Comparison of ENCODE assay signal across 39 cellular contexts in genomic region chr11:76038608-76039007, GRCh38.
"Had no signal": no experiment of that assay in that cellular context is flagged by ENCODE, and none has a peak within 500 bp of the region (broad histone marks: within the 10 kb centered on the region; RNA-seq: fewer than 3 reads in every experiment).

No MANE protein-coding gene starts in this region.

- H3K27ac ChIP-seq: adrenal gland, ascending aorta, body of pancreas, brain microvascular endothelial cell, breast epithelium, cardiac muscle cell had no signal

- H3K27ac Mint-ChIP-seq: activated naive CD4-positive, alpha-beta T cell treated with anti-CD3 and anti-CD28 coated beads for 36 hours; activated naive CD4-positive, alpha-beta T cell treated with anti-CD3 and anti-CD28 coated beads, Interleukin-2, amount 10 ng/mL, durations not matched to agents 7 days and 5 days; activated naive CD4-positive, alpha-beta T cell treated with anti-CD3 and anti-CD28 coated beads, Interleukin-2, amount 50 U/mL, for 24 hours; activated naive CD4-positive, alpha-beta T cell treated with anti-CD3 and anti-CD28 coated beads, Interleukin-2, amount 50 U/mL, for 72 hours; activated naive CD8-positive, alpha-beta T cell; activated naive CD8-positive, alpha-beta T cell treated with anti-CD3 and anti-CD28 coated beads for 36 hours; activated naive CD8-positive, alpha-beta T cell treated with anti-CD3 and anti-CD28 coated beads, Interleukin-2, amount 10 ng/mL, durations not matched to agents 7 days and 5 days; activated naive CD8-positive, alpha-beta T cell treated with anti-CD3 and anti-CD28 coated beads, Interleukin-2, amount 50 U/mL, for 24 hours; activated T-cell treated with anti-CD3 and anti-CD28 coated beads, Interleukin-2, amount 50 U/mL, for 24 hours; activated T-cell treated with anti-CD3 and anti-CD28 coated beads, Interleukin-2, amount 50 U/mL, for 72 hours; activated T-helper 1 cell treated with anti-CD3 and anti-CD28 coated beads, Interleukin-12 subunit alpha, Interleukin-12 subunit beta, Interleukin-2, Interleukin-4 antibody, amounts not matched to agents 30 ng/mL and 10 ng/mL and 1 ng/mL, durations not matched to agents 14 hours and 24 hours and 36 hours; activated T-helper 17 cell treated with anti-CD3 and anti-CD28 coated beads, Interleukin-2, amount 50 U/mL, for 72 hours; activated T-helper 2 cell treated with anti-CD3 and anti-CD28 coated beads, Interferon-gamma antibody, Interleukin-2, Interleukin-4, amounts not matched to agents 10 μg/mL and 5 μg/mL and 100 μg/mL, durations not matched to agents 14 hours and 24 hours and 36 hours; brain had no signal

- H3K9me3 Mint-ChIP-seq: activated naive CD4-positive, alpha-beta T cell treated with anti-CD3 and anti-CD28 coated beads for 36 hours; activated naive CD4-positive, alpha-beta T cell treated with anti-CD3 and anti-CD28 coated beads, Interleukin-2, amount 10 ng/mL, durations not matched to agents 7 days and 5 days; activated naive CD4-positive, alpha-beta T cell treated with anti-CD3 and anti-CD28 coated beads, Interleukin-2, amount 50 U/mL, for 24 hours; activated naive CD4-positive, alpha-beta T cell treated with anti-CD3 and anti-CD28 coated beads, Interleukin-2, amount 50 U/mL, for 72 hours; activated naive CD8-positive, alpha-beta T cell treated with anti-CD3 and anti-CD28 coated beads for 36 hours; activated naive CD8-positive, alpha-beta T cell treated with anti-CD3 and anti-CD28 coated beads, Interleukin-2, amount 50 U/mL, for 24 hours; activated T-cell treated with anti-CD3 and anti-CD28 coated beads, Interleukin-2, amount 50 U/mL, for 24 hours; activated T-cell treated with anti-CD3 and anti-CD28 coated beads, Interleukin-2, amount 50 U/mL, for 4 hours; activated T-cell treated with anti-CD3 and anti-CD28 coated beads, Interleukin-2, amount 50 U/mL, for 72 hours; activated T-helper 1 cell treated with anti-CD3 and anti-CD28 coated beads, Interleukin-12 subunit alpha, Interleukin-12 subunit beta, Interleukin-2, Interleukin-4 antibody, amounts not matched to agents 30 ng/mL and 10 ng/mL and 1 ng/mL, durations not matched to agents 14 hours and 24 hours and 36 hours; activated T-helper 17 cell treated with anti-CD3 and anti-CD28 coated beads, Interleukin-2, amount 50 U/mL, for 72 hours; activated T-helper 2 cell treated with anti-CD3 and anti-CD28 coated beads, Interferon-gamma antibody, Interleukin-2, Interleukin-4, amounts not matched to agents 10 μg/mL and 5 μg/mL and 100 μg/mL, durations not matched to agents 14 hours and 24 hours and 36 hours; brain; central memory CD8-positive, alpha-beta T cell had no signal

- H3K36me3 Mint-ChIP-seq: activated naive CD4-positive, alpha-beta T cell treated with anti-CD3 and anti-CD28 coated beads, Interleukin-2, amount 10 ng/mL, durations not matched to agents 7 days and 5 days had no signal

- FAIRE-seq: astrocyte, bronchial epithelial cell had no signal

- H3K27me3 ChIP-seq: adrenal gland, ascending aorta, body of pancreas, brain microvascular endothelial cell, breast epithelium, cardiac muscle cell had no signal

- H3K4me1 Mint-ChIP-seq: activated naive CD4-positive, alpha-beta T cell treated with anti-CD3 and anti-CD28 coated beads, Interleukin-2, amount 10 ng/mL, durations not matched to agents 7 days and 5 days; activated naive CD4-positive, alpha-beta T cell treated with anti-CD3 and anti-CD28 coated beads, Interleukin-2, amount 50 U/mL, for 24 hours; activated T-helper 17 cell treated with anti-CD3 and anti-CD28 coated beads, Interleukin-2, amount 50 U/mL, for 72 hours; brain; central memory CD8-positive, alpha-beta T cell had no signal

- H3K9me3 ChIP-seq: ascending aorta, body of pancreas, breast epithelium had no signal

- H3K36me3 ChIP-seq: adrenal gland, ascending aorta, brain microvascular endothelial cell, breast epithelium had no signal

- DNase-seq: activated effector memory CD4-positive, alpha-beta T cell treated with anti-CD3 and anti-CD28 coated beads, Interleukin-2, amount 50 U/mL, for 16 hours; activated effector memory CD4-positive, alpha-beta T cell treated with Interleukin-2 at 50 U/mL for 16 hours; activated gamma-delta T cell; activated gamma-delta T cell treated with Interleukin-2 at 50 U/mL for 16 hours; activated naive CD4-positive, alpha-beta T cell; activated naive CD4-positive, alpha-beta T cell treated with anti-CD3 and anti-CD28 coated beads for 36 hours; activated naive CD4-positive, alpha-beta T cell treated with anti-CD3 and anti-CD28 coated beads, Interleukin-2, amount 10 ng/mL, durations not matched to agents 7 days and 5 days; activated naive CD4-positive, alpha-beta T cell treated with anti-CD3 and anti-CD28 coated beads, Interleukin-2, amount 50 U/mL, for 16 hours; activated naive CD4-positive, alpha-beta T cell treated with Interleukin-2 at 50 U/mL for 16 hours; activated naive CD8-positive, alpha-beta T cell treated with anti-CD3 and anti-CD28 coated beads for 36 hours; activated naive CD8-positive, alpha-beta T cell treated with anti-CD3 and anti-CD28 coated beads, Interleukin-2, amount 10 ng/mL, durations not matched to agents 7 days and 5 days; activated naive CD8-positive, alpha-beta T cell treated with anti-CD3 and anti-CD28 coated beads, Interleukin-2, amount 50 U/mL, for 24 hours; activated T-cell treated with anti-CD3 and anti-CD28 coated beads, Interleukin-2, amount 50 U/mL, for 24 hours; activated T-cell treated with anti-CD3 and anti-CD28 coated beads, Interleukin-2, amount 50 U/mL, for 4 hours; activated T-cell treated with anti-CD3 and anti-CD28 coated beads, Interleukin-2, amount 50 U/mL, for 48 hours; activated T-cell treated with anti-CD3 and anti-CD28 coated beads, Interleukin-2, amount 50 U/mL, for 72 hours; adrenal gland; amniotic stem cell; amygdala; anterior cingulate cortex; aorta; body of pancreas; brain microvascular endothelial cell; caudate nucleus; central memory CD4-positive, alpha-beta T cell; cerebellar nuclear complex had no signal

- H3K4me1 ChIP-seq: adrenal gland, ascending aorta, breast epithelium had no signal

- ATAC-seq: activated naive CD4-positive, alpha-beta T cell treated with anti-CD3 and anti-CD28 coated beads, Interleukin-2, amount 50 U/mL, for 72 hours; activated naive CD8-positive, alpha-beta T cell treated with anti-CD3 and anti-CD28 coated beads, Interleukin-2, amount 50 U/mL, for 24 hours; activated T-cell treated with anti-CD3 and anti-CD28 coated beads, Interleukin-2, amount 50 U/mL, for 4 hours; activated T-cell treated with anti-CD3 and anti-CD28 coated beads, Interleukin-2, amount 50 U/mL, for 72 hours; activated T-helper 17 cell treated with anti-CD3 and anti-CD28 coated beads, Interleukin-2, amount 50 U/mL, for 72 hours; body of pancreas had no signal

- H3K4me3 Mint-ChIP-seq: activated naive CD4-positive, alpha-beta T cell treated with anti-CD3 and anti-CD28 coated beads for 36 hours; activated naive CD4-positive, alpha-beta T cell treated with anti-CD3 and anti-CD28 coated beads, Interleukin-2, amount 10 ng/mL, durations not matched to agents 7 days and 5 days; activated naive CD4-positive, alpha-beta T cell treated with anti-CD3 and anti-CD28 coated beads, Interleukin-2, amount 50 U/mL, for 24 hours; activated naive CD8-positive, alpha-beta T cell; activated naive CD8-positive, alpha-beta T cell treated with anti-CD3 and anti-CD28 coated beads for 36 hours; activated naive CD8-positive, alpha-beta T cell treated with anti-CD3 and anti-CD28 coated beads, Interleukin-2, amount 10 ng/mL, durations not matched to agents 7 days and 5 days; activated naive CD8-positive, alpha-beta T cell treated with anti-CD3 and anti-CD28 coated beads, Interleukin-2, amount 50 U/mL, for 24 hours; activated T-cell treated with anti-CD3 and anti-CD28 coated beads, Interleukin-2, amount 50 U/mL, for 24 hours; activated T-cell treated with anti-CD3 and anti-CD28 coated beads, Interleukin-2, amount 50 U/mL, for 4 hours; activated T-cell treated with anti-CD3 and anti-CD28 coated beads, Interleukin-2, amount 50 U/mL, for 72 hours; activated T-helper 1 cell treated with anti-CD3 and anti-CD28 coated beads, Interleukin-12 subunit alpha, Interleukin-12 subunit beta, Interleukin-2, Interleukin-4 antibody, amounts not matched to agents 30 ng/mL and 10 ng/mL and 1 ng/mL, durations not matched to agents 14 hours and 24 hours and 36 hours; activated T-helper 17 cell treated with anti-CD3 and anti-CD28 coated beads, Interleukin-2, amount 50 U/mL, for 72 hours; brain; central memory CD8-positive, alpha-beta T cell had no signal

- H3K27me3 Mint-ChIP-seq: activated naive CD4-positive, alpha-beta T cell treated with anti-CD3 and anti-CD28 coated beads, Interleukin-2, amount 10 ng/mL, durations not matched to agents 7 days and 5 days; activated naive CD4-positive, alpha-beta T cell treated with anti-CD3 and anti-CD28 coated beads, Interleukin-2, amount 50 U/mL, for 24 hours; activated naive CD8-positive, alpha-beta T cell; activated naive CD8-positive, alpha-beta T cell treated with anti-CD3 and anti-CD28 coated beads for 36 hours; activated naive CD8-positive, alpha-beta T cell treated with anti-CD3 and anti-CD28 coated beads, Interleukin-2, amount 10 ng/mL, durations not matched to agents 7 days and 5 days; activated naive CD8-positive, alpha-beta T cell treated with anti-CD3 and anti-CD28 coated beads, Interleukin-2, amount 50 U/mL, for 24 hours; activated T-cell treated with anti-CD3 and anti-CD28 coated beads, Interleukin-2, amount 50 U/mL, for 24 hours; activated T-helper 17 cell treated with anti-CD3 and anti-CD28 coated beads, Interleukin-2, amount 50 U/mL, for 72 hours; brain; central memory CD8-positive, alpha-beta T cell had no signal

- H3K4me3 ChIP-seq: adrenal gland, ascending aorta, body of pancreas, breast epithelium, cardiac muscle cell had no signal
